1 cellular context compared by ENCODE assay signal in genomic region chr7:107322015-107322414, GRCh38.
TF ChIP-seq lines count a peak whose summit lies in the region.

No MANE protein-coding gene starts in this region.

TF ChIP-seq in K562, 482 proteins besides CTCF, POLR2A, EP300 and RAD21 (continued from another document and continues in another):
- TF ChIP-seq SMC3 (conservative IDR thresholded peaks at IDR 0.05; ENCODE audit: insufficient read depth, low read depth, low read length) (no peak), GTF2A2 (tag; IDR thresholded peaks at IDR 0.05) (no peak), RBM14 (IDR thresholded peaks at IDR 0.05; ENCODE audit: borderline replicate concordance, insufficient read depth, low read depth, low read length) (no peak), SIX5 (IDR thresholded peaks at IDR 0.05; ENCODE audit: borderline replicate concordance in 1 of 2, insufficient read depth in 1 of 2, low read depth in 1 of 2, low read length in 2 of 2) (no peak), HMG20A (CRISPR knock-in tag; conservative IDR thresholded peaks at IDR 0.05) (no peak), ZNF444 (CRISPR knock-in tag; IDR thresholded peaks at IDR 0.05) (no peak), STAG1 (CRISPR knock-in tag; IDR thresholded peaks at IDR 0.05; ENCODE audit: borderline replicate concordance) (no peak), NCOA2 (IDR thresholded peaks at IDR 0.05; ENCODE audit: partially characterized antibody in 2 of 2) (no peak), HCFC1 (IDR thresholded peaks at IDR 0.05; ENCODE audit: low read depth, low read length) (no peak), ZNF41 (CRISPR knock-in tag; conservative IDR thresholded peaks at IDR 0.05) (no peak), BDP1 (IDR thresholded peaks at IDR 0.05; ENCODE audit: insufficient read depth, insufficient read length) (no peak), SMARCE1 (IDR thresholded peaks at IDR 0.05) (peak; percentile 71), HDAC6 (IDR thresholded peaks at IDR 0.05; ENCODE audit: low read depth, low read length) (no peak), BCL6 (CRISPR knock-in tag; IDR thresholded peaks at IDR 0.05) (no peak), PYGO2 (tag; IDR thresholded peaks at IDR 0.05) (no peak), ZNF140 (CRISPR knock-in tag; IDR thresholded peaks at IDR 0.05) (no peak), RBM34 (IDR thresholded peaks at IDR 0.05; ENCODE audit: borderline replicate concordance, insufficient read depth, low read length) (no peak), ELK1 (CRISPR knock-in tag; IDR thresholded peaks at IDR 0.05) (no peak), STAT5A (IDR thresholded peaks at IDR 0.05; ENCODE audit: borderline replicate concordance, low read length) (no peak; the same call in 1 of the 2 replicates), RBM39 (optimal IDR thresholded peaks at IDR 0.05; ENCODE audit: low read depth, low read length) (no peak), POLR2AphosphoS5 (IDR thresholded peaks at IDR 0.05; ENCODE audit: control insufficient read depth, insufficient read depth, low read depth, low read length) (peak; percentile 84), TFE3 (CRISPR knock-in tag; IDR thresholded peaks at IDR 0.05) (no peak), IFI16 (CRISPR knock-in tag; IDR thresholded peaks at IDR 0.05) (no peak), ZNF551 (CRISPR knock-in tag; IDR thresholded peaks at IDR 0.05) (no peak), MCM2 (IDR thresholded peaks at IDR 0.05; ENCODE audit: low read depth) (no peak), ZNF263 (CRISPR knock-in tag; IDR thresholded peaks at IDR 0.05; ENCODE audit: borderline replicate concordance) (no peak), SMAD4 (CRISPR knock-in tag; conservative IDR thresholded peaks at IDR 0.05) (no peak), CHD2 (IDR thresholded peaks at IDR 0.05; ENCODE audit: low read depth, low read length) (no peak), STAT5B (CRISPR knock-in tag; IDR thresholded peaks at IDR 0.05) (no peak), SREBF1 (IDR thresholded peaks at IDR 0.05; ENCODE audit: borderline replicate concordance, low read depth, low read length) (no peak), YY1 (IDR thresholded peaks at IDR 0.05; ENCODE audit: borderline replicate concordance in 1 of 3, control insufficient read depth in 1 of 3, extremely low read depth in 1 of 3, insufficient read depth in 3 of 3, insufficient read length in 1 of 3, insufficient replicate concordance in 2 of 3, low read depth in 1 of 3, low read length in 2 of 3) (no peak), ZFP36 (IDR thresholded peaks at IDR 0.05; ENCODE audit: low read depth, low read length, partially characterized antibody) (no peak), NCOR1 (IDR thresholded peaks at IDR 0.05) (peak; percentile 73), TAF7 (tag; IDR thresholded peaks at IDR 0.05) (no peak), ZHX1 (conservative IDR thresholded peaks at IDR 0.05; ENCODE audit: low read length) (no peak), GATAD2A (IDR thresholded peaks at IDR 0.05) (no peak), FOXK1 (CRISPR knock-in tag; IDR thresholded peaks at IDR 0.05; ENCODE audit: borderline replicate concordance) (no peak), ZNF398 (CRISPR knock-in tag; IDR thresholded peaks at IDR 0.05) (no peak), ZNF586 (CRISPR knock-in tag; conservative IDR thresholded peaks at IDR 0.05) (no peak), ZNF197 (CRISPR knock-in tag; IDR thresholded peaks at IDR 0.05; ENCODE audit: low read depth) (no peak), ZBED1 (IDR thresholded peaks at IDR 0.05) (peak; percentile 20; the same call in 1 of the 2 replicates), MCM3 (IDR thresholded peaks at IDR 0.05) (no peak), SNRNP70 (optimal IDR thresholded peaks at IDR 0.05; ENCODE audit: low read depth, low read length) (no peak)
- TF ChIP-seq, protein P1, sequence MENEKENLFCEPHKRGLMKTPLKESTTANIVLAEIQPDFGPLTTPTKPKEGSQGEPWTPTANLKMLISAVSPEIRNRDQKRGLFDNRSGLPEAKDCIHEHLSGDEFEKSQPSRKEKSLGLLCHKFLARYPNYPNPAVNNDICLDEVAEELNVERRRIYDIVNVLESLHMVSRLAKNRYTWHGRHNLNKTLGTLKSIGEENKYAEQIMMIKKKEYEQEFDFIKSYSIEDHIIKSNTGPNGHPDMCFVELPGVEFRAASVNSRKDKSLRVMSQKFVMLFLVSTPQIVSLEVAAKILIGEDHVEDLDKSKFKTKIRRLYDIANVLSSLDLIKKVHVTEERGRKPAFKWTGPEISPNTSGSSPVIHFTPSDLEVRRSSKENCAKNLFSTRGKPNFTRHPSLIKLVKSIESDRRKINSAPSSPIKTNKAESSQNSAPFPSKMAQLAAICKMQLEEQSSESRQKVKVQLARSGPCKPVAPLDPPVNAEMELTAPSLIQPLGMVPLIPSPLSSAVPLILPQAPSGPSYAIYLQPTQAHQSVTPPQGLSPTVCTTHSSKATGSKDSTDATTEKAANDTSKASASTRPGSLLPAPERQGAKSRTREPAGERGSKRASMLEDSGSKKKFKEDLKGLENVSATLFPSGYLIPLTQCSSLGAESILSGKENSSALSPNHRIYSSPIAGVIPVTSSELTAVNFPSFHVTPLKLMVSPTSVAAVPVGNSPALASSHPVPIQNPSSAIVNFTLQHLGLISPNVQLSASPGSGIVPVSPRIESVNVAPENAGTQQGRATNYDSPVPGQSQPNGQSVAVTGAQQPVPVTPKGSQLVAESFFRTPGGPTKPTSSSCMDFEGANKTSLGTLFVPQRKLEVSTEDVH (IDR thresholded peaks at IDR 0.05; ENCODE audit: low read depth, partially characterized antibody) = peak; percentile 28
- TF ChIP-seq, protein P2, sequence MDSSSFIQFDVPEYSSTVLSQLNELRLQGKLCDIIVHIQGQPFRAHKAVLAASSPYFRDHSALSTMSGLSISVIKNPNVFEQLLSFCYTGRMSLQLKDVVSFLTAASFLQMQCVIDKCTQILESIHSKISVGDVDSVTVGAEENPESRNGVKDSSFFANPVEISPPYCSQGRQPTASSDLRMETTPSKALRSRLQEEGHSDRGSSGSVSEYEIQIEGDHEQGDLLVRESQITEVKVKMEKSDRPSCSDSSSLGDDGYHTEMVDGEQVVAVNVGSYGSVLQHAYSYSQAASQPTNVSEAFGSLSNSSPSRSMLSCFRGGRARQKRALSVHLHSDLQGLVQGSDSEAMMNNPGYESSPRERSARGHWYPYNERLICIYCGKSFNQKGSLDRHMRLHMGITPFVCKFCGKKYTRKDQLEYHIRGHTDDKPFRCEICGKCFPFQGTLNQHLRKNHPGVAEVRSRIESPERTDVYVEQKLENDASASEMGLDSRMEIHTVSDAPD (CRISPR knock-in tag; IDR thresholded peaks at IDR 0.05) = no peak
- TF ChIP-seq, protein P3, sequence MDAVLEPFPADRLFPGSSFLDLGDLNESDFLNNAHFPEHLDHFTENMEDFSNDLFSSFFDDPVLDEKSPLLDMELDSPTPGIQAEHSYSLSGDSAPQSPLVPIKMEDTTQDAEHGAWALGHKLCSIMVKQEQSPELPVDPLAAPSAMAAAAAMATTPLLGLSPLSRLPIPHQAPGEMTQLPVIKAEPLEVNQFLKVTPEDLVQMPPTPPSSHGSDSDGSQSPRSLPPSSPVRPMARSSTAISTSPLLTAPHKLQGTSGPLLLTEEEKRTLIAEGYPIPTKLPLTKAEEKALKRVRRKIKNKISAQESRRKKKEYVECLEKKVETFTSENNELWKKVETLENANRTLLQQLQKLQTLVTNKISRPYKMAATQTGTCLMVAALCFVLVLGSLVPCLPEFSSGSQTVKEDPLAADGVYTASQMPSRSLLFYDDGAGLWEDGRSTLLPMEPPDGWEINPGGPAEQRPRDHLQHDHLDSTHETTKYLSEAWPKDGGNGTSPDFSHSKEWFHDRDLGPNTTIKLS (IDR thresholded peaks at IDR 0.05; ENCODE audit: borderline replicate concordance, low read depth) = no peak
- TF ChIP-seq, protein P4, sequence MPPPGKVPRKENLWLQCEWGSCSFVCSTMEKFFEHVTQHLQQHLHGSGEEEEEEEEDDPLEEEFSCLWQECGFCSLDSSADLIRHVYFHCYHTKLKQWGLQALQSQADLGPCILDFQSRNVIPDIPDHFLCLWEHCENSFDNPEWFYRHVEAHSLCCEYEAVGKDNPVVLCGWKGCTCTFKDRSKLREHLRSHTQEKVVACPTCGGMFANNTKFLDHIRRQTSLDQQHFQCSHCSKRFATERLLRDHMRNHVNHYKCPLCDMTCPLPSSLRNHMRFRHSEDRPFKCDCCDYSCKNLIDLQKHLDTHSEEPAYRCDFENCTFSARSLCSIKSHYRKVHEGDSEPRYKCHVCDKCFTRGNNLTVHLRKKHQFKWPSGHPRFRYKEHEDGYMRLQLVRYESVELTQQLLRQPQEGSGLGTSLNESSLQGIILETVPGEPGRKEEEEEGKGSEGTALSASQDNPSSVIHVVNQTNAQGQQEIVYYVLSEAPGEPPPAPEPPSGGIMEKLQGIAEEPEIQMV (tag; conservative IDR thresholded peaks at IDR 0.05; ENCODE audit: low read depth) = no peak
- TF ChIP-seq, protein P5, sequence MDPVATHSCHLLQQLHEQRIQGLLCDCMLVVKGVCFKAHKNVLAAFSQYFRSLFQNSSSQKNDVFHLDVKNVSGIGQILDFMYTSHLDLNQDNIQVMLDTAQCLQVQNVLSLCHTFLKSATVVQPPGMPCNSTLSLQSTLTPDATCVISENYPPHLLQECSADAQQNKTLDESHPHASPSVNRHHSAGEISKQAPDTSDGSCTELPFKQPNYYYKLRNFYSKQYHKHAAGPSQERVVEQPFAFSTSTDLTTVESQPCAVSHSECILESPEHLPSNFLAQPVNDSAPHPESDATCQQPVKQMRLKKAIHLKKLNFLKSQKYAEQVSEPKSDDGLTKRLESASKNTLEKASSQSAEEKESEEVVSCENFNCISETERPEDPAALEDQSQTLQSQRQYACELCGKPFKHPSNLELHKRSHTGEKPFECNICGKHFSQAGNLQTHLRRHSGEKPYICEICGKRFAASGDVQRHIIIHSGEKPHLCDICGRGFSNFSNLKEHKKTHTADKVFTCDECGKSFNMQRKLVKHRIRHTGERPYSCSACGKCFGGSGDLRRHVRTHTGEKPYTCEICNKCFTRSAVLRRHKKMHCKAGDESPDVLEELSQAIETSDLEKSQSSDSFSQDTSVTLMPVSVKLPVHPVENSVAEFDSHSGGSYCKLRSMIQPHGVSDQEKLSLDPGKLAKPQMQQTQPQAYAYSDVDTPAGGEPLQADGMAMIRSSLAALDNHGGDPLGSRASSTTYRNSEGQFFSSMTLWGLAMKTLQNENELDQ (CRISPR knock-in tag; IDR thresholded peaks at IDR 0.05; ENCODE audit: borderline replicate concordance) = no peak
- TF ChIP-seq, protein P6, sequence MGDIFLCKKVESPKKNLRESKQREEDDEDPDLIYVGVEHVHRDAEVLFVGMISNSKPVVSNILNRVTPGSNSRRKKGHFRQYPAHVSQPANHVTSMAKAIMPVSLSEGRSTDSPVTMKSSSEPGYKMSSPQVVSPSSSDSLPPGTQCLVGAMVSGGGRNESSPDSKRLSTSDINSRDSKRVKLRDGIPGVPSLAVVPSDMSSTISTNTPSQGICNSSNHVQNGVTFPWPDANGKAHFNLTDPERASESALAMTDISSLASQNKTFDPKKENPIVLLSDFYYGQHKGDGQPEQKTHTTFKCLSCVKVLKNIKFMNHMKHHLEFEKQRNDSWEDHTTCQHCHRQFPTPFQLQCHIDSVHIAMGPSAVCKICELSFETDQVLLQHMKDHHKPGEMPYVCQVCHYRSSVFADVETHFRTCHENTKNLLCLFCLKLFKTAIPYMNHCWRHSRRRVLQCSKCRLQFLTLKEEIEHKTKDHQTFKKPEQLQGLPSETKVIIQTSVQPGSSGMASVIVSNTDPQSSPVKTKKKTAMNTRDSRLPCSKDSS (IDR thresholded peaks at IDR 0.05; ENCODE audit: low read depth, partially characterized antibody) = no peak
